ENCODE assay signal across 1 cellular context in the genomic region with DNA sequence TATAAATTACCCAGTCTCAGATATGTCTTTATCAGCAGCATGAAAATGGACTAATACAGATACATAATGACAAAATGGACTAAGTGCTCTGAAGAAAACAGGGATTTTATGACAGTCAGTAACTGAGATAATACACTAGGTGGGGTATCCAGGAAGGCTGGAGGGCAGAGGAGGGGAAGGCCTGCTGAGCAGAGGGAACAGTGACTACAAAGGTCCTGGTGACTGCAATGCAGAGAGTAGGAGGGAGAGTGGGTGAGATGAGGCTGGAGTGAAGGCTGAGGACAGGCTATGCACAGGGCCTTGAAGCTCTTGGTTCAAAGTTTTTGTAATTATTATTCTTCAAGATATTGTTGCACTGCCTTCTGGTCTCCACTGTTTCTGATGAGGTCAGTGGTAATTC.
TF ChIP-seq lines count a peak whose summit lies in the region.

No MANE protein-coding gene starts in this region.

TF ChIP-seq in WTC11, 78 proteins besides CTCF, POLR2A, EP300 and RAD21 (continued from another document):
- TF ChIP-seq ZNF416 (CRISPR knock-in tag; IDR thresholded peaks at IDR 0.05) (no peak), HMGA2 (CRISPR knock-in tag; IDR thresholded peaks at IDR 0.05) (no peak), ZNF396 (CRISPR knock-in tag; IDR thresholded peaks at IDR 0.05; ENCODE audit: borderline replicate concordance) (no peak)
